ENCODE assay signal across 11 cellular contexts in genomic region chr16:2541409-2541808, GRCh38. TPM values are rescaled to one million over a fixed set of nuclear protein-coding genes. Genes with fewer than 3 reads are reported as not detected.
DNase-seq lines count a peak whose midpoint lies in the region; ATAC-seq and TF ChIP-seq lines count a peak whose summit lies in the region.
"Not testable (repeated sequence)": the region's sequence is repeated elsewhere in the genome, so short reads cannot be mapped to it uniquely, and the experiment has no call there.
"Had no signal": no experiment of that assay in that cellular context is flagged by ENCODE, and none has a peak within 500 bp of the region (broad histone marks: within the 10 kb centered on the region; RNA-seq: fewer than 3 reads in every experiment).

No MANE protein-coding gene starts in this region.

- H3K36me3 Mint-ChIP-seq in CD8-positive, alpha-beta T cell: peaks cover 21% of the 10 kb centered on the region
- not testable (repeated sequence) for H3K36me3 Mint-ChIP-seq in IgD-negative memory B cell; WTC11; activated naive CD4-positive, alpha-beta T cell treated with anti-CD3 and anti-CD28 coated beads, Interleukin-2, amount 50 U/mL, for 24 hours
- peaks cover 0 to 21% (median 0%) of the 10 kb centered on the region in 3 donors for H3K36me3 Mint-ChIP-seq in naive thymus-derived CD8-positive, alpha-beta T cell

- H3K9me3 ChIP-seq in CD8-positive, alpha-beta T cell (ENCODE audit: low read length); colonic mucosa; spleen: not testable (repeated sequence)

- H3K27ac ChIP-seq in CD8-positive, alpha-beta T cell (ENCODE audit: low read depth, low read length); colonic mucosa: not testable (repeated sequence)
- H3K27ac ChIP-seq in spleen: peak overlapping the region in 5 of 8 donors; percentile 62 to 94 (median 70)

- H3K4me1 ChIP-seq in CD8-positive, alpha-beta T cell (ENCODE audit: insufficient read depth, low read length): peaks cover 28% of the 10 kb centered on the region
- peaks cover 21% of the 10 kb centered on the region for H3K4me1 ChIP-seq in colonic mucosa
- peaks cover 30 to 82% (median 61%) of the 10 kb centered on the region in 6 donors for H3K4me1 ChIP-seq in spleen

- ATAC-seq in CD8-positive, alpha-beta T cell; WTC11; naive thymus-derived CD8-positive, alpha-beta T cell: not testable (repeated sequence)
- peak; percentile 72 for ATAC-seq in left lobe of liver

- intact Hi-C loops in CD8-positive, alpha-beta T cell (cut with DNase I, micrococcal nuclease); colonic mucosa (cut with DNase I); spleen (cut with DNase I; ENCODE audit: low total_unique reads): not testable (repeated sequence)

- POLR2A ChIA-PET in CD8-positive, alpha-beta T cell (lab: Charles Lee); WTC11 (lab: Charles Lee); naive thymus-derived CD8-positive, alpha-beta T cell (lab: Charles Lee): not testable (repeated sequence)

- DNase-seq in CD8-positive, alpha-beta T cell; WTC11 (ENCODE audit: low spot score); naive thymus-derived CD8-positive, alpha-beta T cell: not testable (repeated sequence)
- DNase-seq in colonic mucosa (peak; percentile 64), left lobe of liver (ENCODE audit: low spot score) (peak; percentile 79), spleen (peak; percentile 76)

- H3K4me3 Mint-ChIP-seq in CD8-positive, alpha-beta T cell; WTC11: not testable (repeated sequence)
- H3K4me3 Mint-ChIP-seq in IgD-negative memory B cell: peak overlapping the region in 3 of 4 donors; percentile 35 to 82 (median 69)
- H3K4me3 Mint-ChIP-seq in activated naive CD4-positive, alpha-beta T cell treated with anti-CD3 and anti-CD28 coated beads, Interleukin-2, amount 50 U/mL, for 24 hours: peak overlapping the region; percentile 23
- peak overlapping the region in 9 of 10 donors; percentile 25 to 64 (median 56) for H3K4me3 Mint-ChIP-seq in naive thymus-derived CD8-positive, alpha-beta T cell

- peaks cover 46% of the 10 kb centered on the region for H3K4me1 Mint-ChIP-seq in CD8-positive, alpha-beta T cell (ENCODE audit: low read depth)
- H3K4me1 Mint-ChIP-seq in IgD-negative memory B cell (peaks cover 27 to 34% (median 28%) of the 10 kb centered on the region in 3 donors), WTC11 (peaks cover 12% of the 10 kb centered on the region)
- peaks cover 45% of the 10 kb centered on the region for H3K4me1 Mint-ChIP-seq in activated naive CD4-positive, alpha-beta T cell treated with anti-CD3 and anti-CD28 coated beads, Interleukin-2, amount 50 U/mL, for 24 hours
- peaks cover 21 to 66% (median 48%) of the 10 kb centered on the region in 4 donors for H3K4me1 Mint-ChIP-seq in naive thymus-derived CD8-positive, alpha-beta T cell

- H3K4me3 ChIP-seq in CD8-positive, alpha-beta T cell (ENCODE audit: low read depth, low read length); colonic mucosa: not testable (repeated sequence)
- peak overlapping the region in 1 of 8 donors; percentile 87 for H3K4me3 ChIP-seq in spleen

- WGBS in spleen, 5 donors: 39 to 53% (median 47%) methylated on average over 5 to 6 of the region's 6 CpGs

- H3K27me3 ChIP-seq in CD8-positive, alpha-beta T cell (ENCODE audit: insufficient read depth, low read length); colonic mucosa; spleen (replicated peaks in 1 of 7): not testable (repeated sequence)

- not testable (repeated sequence) for H3K36me3 ChIP-seq in CD8-positive, alpha-beta T cell (ENCODE audit: insufficient read depth, low read length); colonic mucosa
- H3K36me3 ChIP-seq in spleen: peaks cover 0 to 43% (median 0%) of the 10 kb centered on the region in 6 donors

- not testable (repeated sequence) for TF ChIP-seq POLR2A in spleen (IDR thresholded peaks at IDR 0.05)

- peak overlapping the region in 1 of 2 donors; percentile 34 for H3K9ac ChIP-seq in colonic mucosa (ENCODE audit: low read depth in 2 of 2, low read length in 2 of 2)

- CTCF ChIA-PET in CD8-positive, alpha-beta T cell (lab: Charles Lee); WTC11 (lab: Charles Lee): not testable (repeated sequence)

- not testable (repeated sequence) for H3K9me3 Mint-ChIP-seq in CD8-positive, alpha-beta T cell; IgD-negative memory B cell; WTC11; activated naive CD4-positive, alpha-beta T cell treated with anti-CD3 and anti-CD28 coated beads, Interleukin-2, amount 50 U/mL, for 24 hours; naive thymus-derived CD8-positive, alpha-beta T cell

- not testable (repeated sequence) for TF ChIP-seq CTCF in CD8-positive, alpha-beta T cell (IDR thresholded peaks at IDR 0.05); WTC11 (IDR thresholded peaks at IDR 0.05); colonic mucosa (IDR thresholded peaks at IDR 0.05); spleen (IDR thresholded peaks at IDR 0.05 in 8 of 11, conservative IDR thresholded peaks at IDR 0.05 in 3 of 11)

- H3K27me3 Mint-ChIP-seq in CD8-positive, alpha-beta T cell (ENCODE audit: low read depth); IgD-negative memory B cell; WTC11 (ENCODE audit: low read depth); activated naive CD4-positive, alpha-beta T cell treated with anti-CD3 and anti-CD28 coated beads, Interleukin-2, amount 50 U/mL, for 24 hours; naive thymus-derived CD8-positive, alpha-beta T cell: not testable (repeated sequence)

- H3K27ac Mint-ChIP-seq in CD8-positive, alpha-beta T cell: peak overlapping the region; percentile 27
- peak overlapping the region; percentile 86 to 93 (median 91) for H3K27ac Mint-ChIP-seq in IgD-negative memory B cell
- not testable (repeated sequence) for H3K27ac Mint-ChIP-seq in WTC11; activated naive CD4-positive, alpha-beta T cell treated with anti-CD3 and anti-CD28 coated beads, Interleukin-2, amount 50 U/mL, for 24 hours
- peak overlapping the region in 6 of 10 donors; percentile 22 to 81 (median 68) for H3K27ac Mint-ChIP-seq in naive thymus-derived CD8-positive, alpha-beta T cell

TF ChIP-seq in WTC11, 78 proteins besides CTCF, POLR2A, EP300 and RAD21:
- TF ChIP-seq GABPB1 (CRISPR knock-in tag; IDR thresholded peaks at IDR 0.05): peak; percentile 39; the same call in 1 of the 2 replicates

RNA-seq across cellular contexts. Expression of gene PDPK1, which starts 3.6 kb away (rescaled TPM):
- total RNA-seq in CD8-positive, alpha-beta T cell: 10 to 100 TPM; 42.3 to 49.2 TPM
- 45.1 TPM for polyA plus RNA-seq in IgD-negative memory B cell
- total RNA-seq in WTC11 (2021): 25.4 to 31.4 TPM (median 29.6 TPM) in 3 replicates
- total RNA-seq in colonic mucosa: 10 to 100 TPM; 60.4 to 71.5 TPM
- total RNA-seq in left lobe of liver: 27.4 TPM
- total RNA-seq in naive thymus-derived CD8-positive, alpha-beta T cell: 10 to 100 TPM; 66.1 to 69.7 TPM
- 10 to 100 TPM; 27.1 to 44.7 (median 28.6) TPM for polyA plus RNA-seq in naive thymus-derived CD8-positive, alpha-beta T cell
- 10 to 100 TPM; 39.5 to 74.5 (median 56.8) TPM for total RNA-seq in spleen
- 10 to 100 TPM in 1 of 3 donors, 1 to 10 TPM in 2; 6.2 to 15.5 (median 6.2) TPM for polyA plus RNA-seq in spleen

RNA-seq across cellular contexts. Expression of gene CEMP1, which starts 10.2 kb away (rescaled TPM):
- total RNA-seq in CD8-positive, alpha-beta T cell: under 1 TPM; 0.46 to 0.47 TPM
- polyA plus RNA-seq in IgD-negative memory B cell: 6.2 TPM
- 0.14 to 0.32 TPM (median 0.15 TPM) in 3 replicates for total RNA-seq in WTC11 (2021)
- total RNA-seq in colonic mucosa: under 1 TPM; 0.53 to 0.54 TPM
- total RNA-seq in left lobe of liver: 0.20 TPM
- 1 to 10 TPM; 1.6 to 2.1 TPM for total RNA-seq in naive thymus-derived CD8-positive, alpha-beta T cell
- 1 to 10 TPM in 2 of 3 donors, under 1 TPM in 1; 0.81 to 6.0 (median 2.8) TPM for polyA plus RNA-seq in naive thymus-derived CD8-positive, alpha-beta T cell
- under 1 TPM in 2 of 7 donors, not detected in 5; 0.37 to 0.97 TPM for total RNA-seq in spleen
- 1 to 10 TPM in 1 of 3 donors, under 1 TPM in 2; 0.70 to 1.5 (median 0.74) TPM for polyA plus RNA-seq in spleen
- total RNA-seq: epithelial cell of proximal tubule, omental fat pad had no signal
- polyA plus RNA-seq: mammary epithelial cell had no signal

RNA-seq across cellular contexts. Expression of gene AMDHD2, which starts 21.2 kb away (rescaled TPM):
- total RNA-seq in CD8-positive, alpha-beta T cell: 100 to 1,000 TPM; 212 to 226 TPM
- polyA plus RNA-seq in IgD-negative memory B cell (22.2 TPM), spleen (10 to 100 TPM; 37.8 to 72.0 (median 38.5) TPM)
- total RNA-seq in WTC11 (2021) (60.1 to 70.9 TPM (median 60.3 TPM) in 3 replicates), colonic mucosa (10 to 100 TPM; 19.4 to 31.6 TPM), left lobe of liver (22.2 TPM), spleen (10 to 100 TPM; 59.9 to 94.0 (median 70.9) TPM)
- total RNA-seq in naive thymus-derived CD8-positive, alpha-beta T cell: 100 to 1,000 TPM; 103 to 107 TPM
- 10 to 100 TPM; 15.2 to 17.4 (median 16.4) TPM for polyA plus RNA-seq in naive thymus-derived CD8-positive, alpha-beta T cell

RNA-seq across cellular contexts. Expression of gene ATP6V0C, which starts 27.7 kb away (rescaled TPM):
- 100 to 1,000 TPM; 260 TPM for total RNA-seq in CD8-positive, alpha-beta T cell
- 105 TPM for polyA plus RNA-seq in IgD-negative memory B cell
- total RNA-seq in WTC11 (2021): 193 to 212 TPM (median 193 TPM) in 3 replicates
- 100 to 1,000 TPM; 240 to 336 TPM for total RNA-seq in colonic mucosa
- 87.0 TPM for total RNA-seq in left lobe of liver
- total RNA-seq in naive thymus-derived CD8-positive, alpha-beta T cell: 100 to 1,000 TPM; 116 to 123 TPM
- 10 to 100 TPM; 74.9 to 84.9 (median 77.6) TPM for polyA plus RNA-seq in naive thymus-derived CD8-positive, alpha-beta T cell
- 100 to 1,000 TPM in 4 of 7 donors, 10 to 100 TPM in 3; 82.3 to 199 (median 156) TPM for total RNA-seq in spleen
- polyA plus RNA-seq in spleen: 100 to 1,000 TPM in 1 of 3 donors, 10 to 100 TPM in 2; 64.5 to 125 (median 99.7) TPM
